ENCODE assay signal across 8 cellular contexts in genomic region chr1:24502168-24503002, GRCh38. TPM values are rescaled to one million over a fixed set of nuclear protein-coding genes. Genes with fewer than 3 reads are reported as not detected.
DNase-seq lines count a peak whose midpoint lies in the region; ATAC-seq and TF ChIP-seq lines count a peak whose summit lies in the region.

RCAN3 (plus strand) TSS chr1:24502836; CDS start chr1:24514373, 11,537 bp downstream.

- no peaks in the 10 kb centered on the region for H4K20me1 ChIP-seq in SK-N-SH (ENCODE audit: insufficient read depth)

- peaks cover 4% of the 10 kb centered on the region for H3F3A ChIP-seq in SK-N-SH (replicated peaks; ENCODE audit: insufficient read depth)

- H3K36me3 ChIP-seq in BE2C: no peaks in the 10 kb centered on the region
- peaks cover 0 to 5% of the 10 kb centered on the region in 2 experiments for H3K36me3 ChIP-seq in SK-N-SH (replicated peaks in 1 of 2; ENCODE audit: control insufficient read depth in 1 of 2, insufficient read depth in 2 of 2, low read length in 1 of 2)
- H3K36me3 ChIP-seq in neutrophil: no peaks in the 10 kb centered on the region
- no peaks in the 10 kb centered on the region for H3K36me3 ChIP-seq in subcutaneous abdominal adipose tissue (ENCODE audit: control insufficient read depth in 5 of 5, insufficient read depth in 5 of 5, low read length in 5 of 5)

- H3K4me3 ChIP-seq in BE2C (ENCODE audit: low read depth, low read length): peak within 1 kb of the TSS; percentile 48
- H3K4me3 ChIP-seq in SK-N-SH (ENCODE audit: low read depth in 2 of 2, low read length in 1 of 2): peak within 1 kb of the TSS; percentile 78 to 82
- H3K4me3 ChIP-seq in neutrophil (ENCODE audit: low read depth in 1 of 2, low read length in 1 of 2): peak within 1 kb of the TSS; percentile 57
- peak within 1 kb of the TSS; percentile 72 to 82 (median 78) for H3K4me3 ChIP-seq in subcutaneous abdominal adipose tissue (ENCODE audit: low read depth in 1 of 5, low read length in 5 of 5)

- peaks cover 28% of the 10 kb centered on the region for H3K79me2 ChIP-seq in SK-N-SH (ENCODE audit: insufficient read depth)

- H3K4me1 Mint-ChIP-seq in activated naive CD4-positive, alpha-beta T cell treated with anti-CD3 and anti-CD28 coated beads, Interleukin-2, amount 10 ng/mL, durations not matched to agents 7 days and 5 days: peaks cover 54% of the 10 kb centered on the region

- H3K27me3 ChIP-seq in BE2C (peaks cover 44% of the 10 kb centered on the region), SK-N-SH (ENCODE audit: insufficient read depth) (no peaks in the 10 kb centered on the region), neutrophil (peaks cover 36% of the 10 kb centered on the region), subcutaneous abdominal adipose tissue (ENCODE audit: control insufficient read depth in 5 of 5, insufficient read depth in 4 of 5, low read length in 5 of 5) (peaks cover 0 to 3% (median 0%) of the 10 kb centered on the region in 5 donors)

- peak within 1 kb of the TSS; percentile 86 for H2AFZ ChIP-seq in SK-N-SH (ENCODE audit: low read depth)

- H3K4me2 ChIP-seq in SK-N-SH: peak within 1 kb of the TSS; percentile 89

- no peaks in the 10 kb centered on the region for H3K4me1 ChIP-seq in BE2C
- H3K4me1 ChIP-seq in SK-N-SH (ENCODE audit: control insufficient read depth in 1 of 2, insufficient read depth in 2 of 2, low read depth in 1 of 2, low read length in 1 of 2): peaks cover 0 to 7% of the 10 kb centered on the region in 2 experiments; a peak in 1 of 4 replicates
- peaks cover 15 to 19% of the 10 kb centered on the region in 2 experiments for H3K4me1 ChIP-seq in neutrophil (ENCODE audit: control insufficient read depth in 1 of 2, insufficient read depth in 1 of 2, low read depth in 1 of 2, low read length in 1 of 2)
- peaks cover 1 to 20% (median 18%) of the 10 kb centered on the region in 5 donors for H3K4me1 ChIP-seq in subcutaneous abdominal adipose tissue (ENCODE audit: control insufficient read depth in 5 of 5, insufficient read depth in 5 of 5, low read length in 5 of 5)

- no peak for TF ChIP-seq CTCF in BE2C (IDR thresholded peaks at IDR 0.05; ENCODE audit: low read depth, low read length)
- no peak for TF ChIP-seq CTCF in SK-N-SH (IDR thresholded peaks at IDR 0.05)
- TF ChIP-seq CTCF in neutrophil (IDR thresholded peaks at IDR 0.05): no peak

- DNase-seq in BE2C (peak; percentile 71), NCI-H1092 (lab: John Stamatoyannopoulos, UW) (peak; percentile 74), SK-N-SH (peak; percentile 97), germinal center (ENCODE audit: low spot score) (peak; percentile 96)
- peak; percentile 92 for DNase-seq in activated naive CD4-positive, alpha-beta T cell treated with anti-CD3 and anti-CD28 coated beads, Interleukin-2, amount 10 ng/mL, durations not matched to agents 7 days and 5 days

- 12% methylated on average over 6 of the region's 80 CpGs for WGBS in SK-N-SH (ENCODE audit: low lambda C conversion rate)

- H3K9me3 ChIP-seq in BE2C (no peaks in the 10 kb centered on the region), SK-N-SH (no peaks in the 10 kb centered on the region), neutrophil (no peaks in the 10 kb centered on the region), subcutaneous abdominal adipose tissue (ENCODE audit: control insufficient read depth in 5 of 5, low read length in 5 of 5) (no peaks in the 10 kb centered on the region)

- no peaks in the 10 kb centered on the region for H3K9me2 ChIP-seq in SK-N-SH

- ATAC-seq in GM21529 (IDR thresholded peaks at IDR 0.05; ENCODE audit: unreplicated experiment): peak; percentile 69

- H3K9ac ChIP-seq in SK-N-SH (peak within 1 kb of the TSS; percentile 82), subcutaneous abdominal adipose tissue (ENCODE audit: low read length in 5 of 5) (peak within 1 kb of the TSS; percentile 27 to 75 (median 55))

- no peak for TF ChIP-seq EP300 in SK-N-SH (IDR thresholded peaks at IDR 0.05; ENCODE audit: borderline replicate concordance in 1 of 2, low read depth in 1 of 2, low read length in 1 of 2)

- peak within 1 kb of the TSS; percentile 99 for H3K27ac Mint-ChIP-seq in activated naive CD4-positive, alpha-beta T cell treated with anti-CD3 and anti-CD28 coated beads, Interleukin-2, amount 10 ng/mL, durations not matched to agents 7 days and 5 days

- TF ChIP-seq RAD21 in SK-N-SH (IDR thresholded peaks at IDR 0.05; ENCODE audit: low read length): no peak

- CTCF ChIA-PET in SK-N-SH (lab: Yijun Ruan, JAX): interaction anchor here (1.0 to 3.1 kb wide), 5 partner anchors 11 to 302 kb away, joined by 3 to 12 read pairs (median 6); partner anchors contain the start of gene NIPAL3
- CTCF ChIA-PET in activated naive CD4-positive, alpha-beta T cell treated with anti-CD3 and anti-CD28 coated beads, Interleukin-2, amount 10 ng/mL, durations not matched to agents 7 days and 5 days (lab: Charles Lee): interaction anchor here (1.1 to 3.6 kb wide), 8 partner anchors 12 to 111 kb away, joined by 4 to 27 read pairs (median 6); partner anchors contain the start of gene NIPAL3

- H3K4me3 Mint-ChIP-seq in activated naive CD4-positive, alpha-beta T cell treated with anti-CD3 and anti-CD28 coated beads, Interleukin-2, amount 10 ng/mL, durations not matched to agents 7 days and 5 days: peak within 1 kb of the TSS; percentile 98

- H3K27me3 Mint-ChIP-seq in activated naive CD4-positive, alpha-beta T cell treated with anti-CD3 and anti-CD28 coated beads, Interleukin-2, amount 10 ng/mL, durations not matched to agents 7 days and 5 days: no peaks in the 10 kb centered on the region

- H3K9me3 Mint-ChIP-seq in activated naive CD4-positive, alpha-beta T cell treated with anti-CD3 and anti-CD28 coated beads, Interleukin-2, amount 10 ng/mL, durations not matched to agents 7 days and 5 days: peaks cover 6% of the 10 kb centered on the region

- POLR2A ChIA-PET in SK-N-SH (lab: Yijun Ruan, JAX): interaction anchor here (0.5 to 0.6 kb wide), 2 partner anchors 324 to 645 kb away, joined by 3 read pairs; no protein-coding TSS in a partner anchor

- peaks cover 40% of the 10 kb centered on the region for H3K36me3 Mint-ChIP-seq in activated naive CD4-positive, alpha-beta T cell treated with anti-CD3 and anti-CD28 coated beads, Interleukin-2, amount 10 ng/mL, durations not matched to agents 7 days and 5 days

- H3K27ac ChIP-seq in SK-N-SH (ENCODE audit: low read depth in 2 of 2, low read length in 1 of 2): peak within 1 kb of the TSS; percentile 62 to 74
- H3K27ac ChIP-seq in neutrophil: peak within 1 kb of the TSS; percentile 55
- H3K27ac ChIP-seq in subcutaneous abdominal adipose tissue (ENCODE audit: low read depth, low read length): no peak within 1 kb of the TSS

TF ChIP-seq in SK-N-SH, 30 proteins besides CTCF, POLR2A, EP300 and RAD21:
- peak; percentile 74 for TF ChIP-seq NRF1 (IDR thresholded peaks at IDR 0.05; ENCODE audit: low read depth, low read length)
- no peak for TF ChIP-seq SMC3 (IDR thresholded peaks at IDR 0.05; ENCODE audit: low read depth, low read length)

RNA-seq across cellular contexts. Expression of gene RCAN3, which starts in this region (rescaled TPM):
- polyA plus RNA-seq in BE2C (2012; ENCODE audit: insufficient read depth, insufficient read length, low read depth): not detected
- polyA plus RNA-seq in SK-N-SH (2012; rRNA removed): 4.8 TPM in 2 replicates
- 6.0 and 6.3 TPM in 2 replicates for polyA plus RNA-seq in SK-N-SH (2012; cell fraction: cytosol; rRNA removed)
- polyA plus RNA-seq in SK-N-SH (2012; cell fraction: nucleus; rRNA removed): 5.0 and 6.2 TPM in 2 replicates
